ENCODE assay signal across 16 cellular contexts in genomic region chr6:133131621-133132020, GRCh38.
DNase-seq lines count a peak whose midpoint lies in the region; ATAC-seq and TF ChIP-seq lines count a peak whose summit lies in the region.
"Had no signal": no experiment of that assay in that cellular context is flagged by ENCODE, and none has a peak within 500 bp of the region (broad histone marks: within the 10 kb centered on the region; RNA-seq: fewer than 3 reads in every experiment).

No MANE protein-coding gene starts in this region.

- H3K4me1 ChIP-seq in GM23338 (ENCODE audit: insufficient read depth): no peaks in the 10 kb centered on the region; the same call in 1 of the 2 replicates

- intact Hi-C loops in sciatic nerve (cut with DNase I): no loop called here
- intact Hi-C loops in posterior cingulate gyrus (cut with DNase I): no loop called here

- H3K27me3 ChIP-seq in GM23338 (ENCODE audit: insufficient read depth): no peaks in the 10 kb centered on the region
- H3K27me3 ChIP-seq: body of pancreas had no signal

- ATAC-seq in GM23338 (no peak; the same call in 2 of the 3 replicates), SK-N-SH treated with all-trans-retinoic acid at 6 μM for 48 hours (peak; percentile 70), sciatic nerve (peak; percentile 40)
- ATAC-seq: naive thymus-derived CD4-positive, alpha-beta T cell; Panc1 had no signal

- no peak for TF ChIP-seq CTCF in GM23338 (conservative IDR thresholded peaks at IDR 0.05; ENCODE audit: low read depth in 2 of 2)

- no peaks in the 10 kb centered on the region for H3K27me3 Mint-ChIP-seq in GM23338 (ENCODE audit: insufficient read depth, low read depth, poor library complexity)
- H3K27me3 Mint-ChIP-seq: activated naive CD4-positive, alpha-beta T cell treated with anti-CD3 and anti-CD28 coated beads, Interleukin-2, amount 10 ng/mL, durations not matched to agents 7 days and 5 days had no signal

- H2AFZ ChIP-seq in GM23338: peak overlapping the region; percentile 70; the same call in 1 of the 2 replicates

- H3F3A ChIP-seq in GM23338 (replicated peaks; ENCODE audit: low read depth): no peaks in the 10 kb centered on the region

- H3K4me3 Mint-ChIP-seq in GM23338: no peak overlapping the region
- H3K4me3 Mint-ChIP-seq: activated naive CD4-positive, alpha-beta T cell treated with anti-CD3 and anti-CD28 coated beads, Interleukin-2, amount 10 ng/mL, durations not matched to agents 7 days and 5 days; naive thymus-derived CD4-positive, alpha-beta T cell had no signal

- DNase-seq in GM23338 (ENCODE audit: low spot score) (no peak), inferior parietal cortex (ENCODE audit: extremely low spot score) (peak; percentile 1), sciatic nerve (ENCODE audit: low spot score) (no peak), NCI-H1417 (lab: John Stamatoyannopoulos, UW) (no peak), posterior cingulate gyrus (no peak), C1 segment of cervical spinal cord (lab: John Stamatoyannopoulos, UW) (no peak)
- DNase-seq in stimulated activated CD4-positive, alpha-beta T cell treated with anti-CD3 and anti-CD28 coated beads, Interleukin-12 subunit alpha, Interleukin-12 subunit beta, amount 100 ng/mL, for 4 hours: no peak
- DNase-seq: activated naive CD4-positive, alpha-beta T cell treated with anti-CD3 and anti-CD28 coated beads, Interleukin-2, amount 10 ng/mL, durations not matched to agents 7 days and 5 days; COR-L47; naive thymus-derived CD4-positive, alpha-beta T cell; NCI-H2081 treated with DMSO at 0.1 percent for 48 hours; NCI-H69 had no signal

- H3K9me3 Mint-ChIP-seq in GM23338: no peaks in the 10 kb centered on the region
- H3K9me3 Mint-ChIP-seq: activated naive CD4-positive, alpha-beta T cell treated with anti-CD3 and anti-CD28 coated beads, Interleukin-2, amount 10 ng/mL, durations not matched to agents 7 days and 5 days had no signal

- no peaks in the 10 kb centered on the region for H3K36me3 Mint-ChIP-seq in GM23338 (ENCODE audit: low read depth)
- H3K36me3 Mint-ChIP-seq: activated naive CD4-positive, alpha-beta T cell treated with anti-CD3 and anti-CD28 coated beads, Interleukin-2, amount 10 ng/mL, durations not matched to agents 7 days and 5 days; naive thymus-derived CD4-positive, alpha-beta T cell had no signal

- no peak overlapping the region for H3K4me3 ChIP-seq in GM23338
- H3K4me3 ChIP-seq: body of pancreas, lung had no signal

- peaks cover 17% of the 10 kb centered on the region; the same call in 2 of the 3 replicates for H3K4me1 Mint-ChIP-seq in GM23338
- H3K4me1 Mint-ChIP-seq: activated naive CD4-positive, alpha-beta T cell treated with anti-CD3 and anti-CD28 coated beads, Interleukin-2, amount 10 ng/mL, durations not matched to agents 7 days and 5 days; naive thymus-derived CD4-positive, alpha-beta T cell had no signal

- H3K79me2 ChIP-seq in GM23338 (replicated peaks; ENCODE audit: insufficient read depth): no peaks in the 10 kb centered on the region

- no peak overlapping the region for H3K4me2 ChIP-seq in GM23338

- H3K9me2 ChIP-seq in GM23338 (ENCODE audit: insufficient read depth): no peaks in the 10 kb centered on the region

- H3K36me3 ChIP-seq in GM23338 (ENCODE audit: insufficient read depth): no peaks in the 10 kb centered on the region

- no peaks in the 10 kb centered on the region for H4K20me1 ChIP-seq in GM23338 (replicated peaks; ENCODE audit: insufficient read depth)

- no peak overlapping the region for H3K27ac Mint-ChIP-seq in GM23338
- H3K27ac Mint-ChIP-seq: activated naive CD4-positive, alpha-beta T cell treated with anti-CD3 and anti-CD28 coated beads, Interleukin-2, amount 10 ng/mL, durations not matched to agents 7 days and 5 days; naive thymus-derived CD4-positive, alpha-beta T cell had no signal

- H3K27ac ChIP-seq in GM23338 (ENCODE audit: low read depth): no peak overlapping the region
- H3K27ac ChIP-seq: body of pancreas had no signal

TF ChIP-seq in GM23338, 12 proteins besides CTCF, POLR2A, EP300 and RAD21 (continues in another document):
- no peak for TF ChIP-seq CREB1 (CRISPR knock-in tag; IDR thresholded peaks at IDR 0.05; ENCODE audit: low read depth)

TF ChIP-seq in SK-N-SH treated with all-trans-retinoic acid at 6 μM for 48 hours, 23 proteins besides CTCF, POLR2A, EP300 and RAD21:
- TF ChIP-seq ZFP30 (CRISPR knock-in tag; IDR thresholded peaks at IDR 0.05) (no peak), ZFP3 (CRISPR knock-in tag; IDR thresholded peaks at IDR 0.05) (no peak)
